Comparison of ENCODE assay signal across 9 cellular contexts in the genomic region with DNA sequence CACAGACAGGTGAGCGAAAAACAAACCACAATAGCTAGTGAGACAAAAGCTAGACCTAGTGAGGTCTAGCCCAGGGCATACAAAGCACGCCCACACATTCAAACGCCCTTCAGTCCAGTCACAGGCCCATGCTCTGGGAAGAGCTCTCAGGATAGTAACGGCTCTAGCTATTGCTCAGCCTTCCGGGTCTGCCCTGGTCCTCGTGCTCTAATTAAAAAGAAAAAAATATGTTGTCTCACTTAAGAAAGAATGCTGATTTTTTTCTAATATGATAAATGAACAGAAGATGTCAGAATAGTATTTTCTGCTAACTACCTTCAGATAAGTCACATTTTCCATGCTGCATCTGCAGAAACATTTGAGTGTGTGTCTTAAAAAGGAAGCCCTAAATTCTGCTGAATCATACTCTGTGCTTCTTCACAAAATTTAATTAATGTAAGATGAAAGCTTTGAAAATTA.
DNase-seq lines count a peak whose midpoint lies in the region; ATAC-seq and TF ChIP-seq lines count a peak whose summit lies in the region.
"Had no signal": no experiment of that assay in that cellular context is flagged by ENCODE, and none has a peak within 500 bp of the region (broad histone marks: within the 10 kb centered on the region; RNA-seq: fewer than 3 reads in every experiment).

No MANE protein-coding gene starts in this region.

- peak overlapping the region; percentile 45 for H3K27ac Mint-ChIP-seq in CD4-positive, alpha-beta T cell
- peak overlapping the region in 8 of 10 donors; percentile 18 to 83 (median 44) for H3K27ac Mint-ChIP-seq in naive thymus-derived CD8-positive, alpha-beta T cell

- peaks cover 38% of the 10 kb centered on the region for H3K36me3 Mint-ChIP-seq in CD4-positive, alpha-beta T cell (ENCODE audit: low read depth)
- peaks cover 13 to 40% (median 17%) of the 10 kb centered on the region in 3 donors for H3K36me3 Mint-ChIP-seq in naive thymus-derived CD8-positive, alpha-beta T cell

- H3K9me3 Mint-ChIP-seq in CD4-positive, alpha-beta T cell = peaks cover under 1% of the 10 kb centered on the region
- peaks cover under 1 to 13% (median 9%) of the 10 kb centered on the region in 9 donors for H3K9me3 Mint-ChIP-seq in naive thymus-derived CD8-positive, alpha-beta T cell

- H3K27me3 Mint-ChIP-seq in CD4-positive, alpha-beta T cell = no peaks in the 10 kb centered on the region
- H3K27me3 Mint-ChIP-seq in naive thymus-derived CD8-positive, alpha-beta T cell = no peaks in the 10 kb centered on the region

- POLR2A ChIA-PET in CD4-positive, alpha-beta T cell (lab: Charles Lee) = interaction anchor here (1.1 kb wide), 1 partner anchor 21 kb away, joined by 3 read pairs; no protein-coding TSS in a partner anchor
- POLR2A ChIA-PET in naive thymus-derived CD8-positive, alpha-beta T cell (lab: Charles Lee) = interaction anchor here (1.0 kb wide), 1 partner anchor 210 kb away, joined by 3 read pairs; no protein-coding TSS in a partner anchor

- no peak overlapping the region for H3K4me3 Mint-ChIP-seq in CD4-positive, alpha-beta T cell
- no peak overlapping the region for H3K4me3 Mint-ChIP-seq in naive thymus-derived CD8-positive, alpha-beta T cell

- peaks cover 4% of the 10 kb centered on the region for H3K9me3 ChIP-seq in CD4-positive, alpha-beta T cell (ENCODE audit: control insufficient read depth, low read length)

- peaks cover 33% of the 10 kb centered on the region for H3K4me1 Mint-ChIP-seq in CD4-positive, alpha-beta T cell (ENCODE audit: low read depth)
- peaks cover 9 to 26% (median 22%) of the 10 kb centered on the region in 4 donors for H3K4me1 Mint-ChIP-seq in naive thymus-derived CD8-positive, alpha-beta T cell

- H3K27me3 ChIP-seq in CD4-positive, alpha-beta T cell (ENCODE audit: control insufficient read depth, insufficient read depth, low read length) = no peaks in the 10 kb centered on the region

- H3K27ac ChIP-seq in CD4-positive, alpha-beta T cell (ENCODE audit: low read depth, low read length) = no peak overlapping the region
- H3K27ac ChIP-seq: epithelial cell of prostate had no signal

- no peak for ATAC-seq in CD4-positive, alpha-beta T cell (ENCODE audit: poor library complexity)
- ATAC-seq in naive thymus-derived CD8-positive, alpha-beta T cell = no peak
- no peak for ATAC-seq in GM18519 (IDR thresholded peaks at IDR 0.05; ENCODE audit: low FRiP score, unreplicated experiment)
- ATAC-seq in HG03159 (IDR thresholded peaks at IDR 0.05; ENCODE audit: unreplicated experiment) = no peak

- no peak for DNase-seq in CD4-positive, alpha-beta T cell
- peak; percentile 58 for DNase-seq in OCI-M1 (lab: John Stamatoyannopoulos, UW)
- DNase-seq in choroid plexus epithelial cell (ENCODE audit: low read depth) = peak; percentile 32
- DNase-seq in naive thymus-derived CD8-positive, alpha-beta T cell = no peak
- DNase-seq in RKO (ENCODE audit: low spot score) = no peak
- no peak for DNase-seq in SHP77 treated with DMSO at 0.1 percent for 48 hours (lab: John Stamatoyannopoulos, UW)

- TF ChIP-seq CTCF in CD4-positive, alpha-beta T cell (IDR thresholded peaks at IDR 0.05) = no peak
- no peak for TF ChIP-seq CTCF in choroid plexus epithelial cell (conservative IDR thresholded peaks at IDR 0.05; ENCODE audit: low read depth, low read length)

- no peak overlapping the region for H3K4me3 ChIP-seq in choroid plexus epithelial cell (ENCODE audit: low read depth, low read length)

- CTCF ChIA-PET in CD4-positive, alpha-beta T cell (lab: Charles Lee) = no interaction called here

- intact Hi-C loops in CD4-positive, alpha-beta T cell (cut with DNase I, micrococcal nuclease) = no loop called here

Comparison
In these comparisons a context has a peak if more than half of its experiments do, and no peak if none do; other contexts are left out.
1. DNase-seq: peak in OCI-M1 (single experiment) and choroid plexus epithelial cell (single experiment); none in CD4-positive, alpha-beta T cell (0 of 10), naive thymus-derived CD8-positive, alpha-beta T cell (0 of 10), RKO (single experiment) and SHP77 treated with DMSO at 0.1 percent for 48 hours (single experiment).